In genomic region chr4:144967161-144967560, GRCh38 we compare ENCODE assay signal across 15 cellular contexts.
DNase-seq lines count a peak whose midpoint lies in the region; ATAC-seq and TF ChIP-seq lines count a peak whose summit lies in the region.
"Had no signal": no experiment of that assay in that cellular context is flagged by ENCODE, and none has a peak within 500 bp of the region (broad histone marks: within the 10 kb centered on the region; RNA-seq: fewer than 3 reads in every experiment).

No MANE protein-coding gene starts in this region.

- BruUV-seq in A673 (replicated peaks; lab: Mats Ljungman, UMichigan), result no TSS peak

- ATAC-seq in GM18858 (IDR thresholded peaks at IDR 0.05; ENCODE audit: unreplicated experiment), result peak; percentile 70
- peak; percentile 75 for ATAC-seq in GM21447 (IDR thresholded peaks at IDR 0.05; ENCODE audit: unreplicated experiment)
- ATAC-seq in HG03025 (IDR thresholded peaks at IDR 0.05; ENCODE audit: low FRiP score, unreplicated experiment), result peak; percentile 70
- ATAC-seq: SK-N-SH treated with all-trans-retinoic acid at 6 μM for 48 hours; stimulated activated naive CD8-positive, alpha-beta T cell treated with anti-CD3 and anti-CD28 coated beads, Interleukin-15, Interleukin-2, amounts not matched to agents 100 U/mL and 50 U/mL, for 24 hours had no signal

- peak; percentile 91 for DNase-seq in MM.1S
- no peak for DNase-seq in stimulated activated CD4-positive, alpha-beta T cell treated with anti-CD3 and anti-CD28 coated beads, Interleukin-12 subunit alpha, Interleukin-12 subunit beta, amount 100 ng/mL, for 4 hours
- no peak for DNase-seq in A673 (ENCODE audit: low spot score)
- DNase-seq in SHP77 treated with DMSO at 0.1 percent for 48 hours (lab: John Stamatoyannopoulos, UW), result no peak
- no peak for DNase-seq in T-helper 9 cell
- DNase-seq: activated CD4-positive, alpha-beta T cell treated with anti-CD3 and anti-CD28 coated beads, Interleukin-2, amount 10 ng/mL, durations not matched to agents 24 days and 14 days; activated naive CD4-positive, alpha-beta T cell treated with anti-CD3 and anti-CD28 coated beads for 36 hours; AML-193; NCI-H748 treated with DMSO at 0.1 percent for 48 hours; stimulated activated naive CD8-positive, alpha-beta T cell treated with anti-CD3 and anti-CD28 coated beads, Interleukin-15, Interleukin-2, amounts not matched to agents 100 U/mL and 50 U/mL, for 24 hours had no signal

- no peaks in the 10 kb centered on the region for H3K9me3 ChIP-seq in MM.1S (replicated peaks; ENCODE audit: insufficient read depth, low read length)
- no peaks in the 10 kb centered on the region for H3K9me3 ChIP-seq in A673 (ENCODE audit: low read depth, low read length, poor library complexity, severe bottlenecking)
- H3K9me3 ChIP-seq: neutrophil had no signal

- H3F3A ChIP-seq in MM.1S (ENCODE audit: insufficient read depth, low read length), result peaks cover 8% of the 10 kb centered on the region

- H3K9me2 ChIP-seq in MM.1S (replicated peaks; ENCODE audit: insufficient read depth, low read length), result no peaks in the 10 kb centered on the region

- H3K9ac ChIP-seq in MM.1S (ENCODE audit: low read length), result peak overlapping the region; percentile 19; the same call in 1 of the 2 replicates

- POLR2A ChIA-PET in A673 (lab: Charles Lee; ENCODE audit: low non-redundant PET), result no interaction called here

- H3K27ac ChIP-seq in MM.1S (ENCODE audit: low read length), result peak overlapping the region; percentile 84
- no peak overlapping the region for H3K27ac ChIP-seq in A673 (ENCODE audit: low read depth, low read length, poor library complexity, severe bottlenecking)
- H3K27ac ChIP-seq: neutrophil had no signal

- no peaks in the 10 kb centered on the region for H3K36me3 ChIP-seq in MM.1S (replicated peaks; ENCODE audit: insufficient read depth, low read length)
- no peaks in the 10 kb centered on the region for H3K36me3 ChIP-seq in A673 (ENCODE audit: insufficient read depth, low read length, poor library complexity, severe bottlenecking)
- H3K36me3 ChIP-seq: neutrophil had no signal

- no peak for TF ChIP-seq CTCF in MM.1S (IDR thresholded peaks at IDR 0.05; ENCODE audit: low read length)
- no peak for TF ChIP-seq CTCF in A673 (conservative IDR thresholded peaks at IDR 0.05; ENCODE audit: low read depth, low read length)

- H3K79me2 ChIP-seq in MM.1S (ENCODE audit: low read length), result no peaks in the 10 kb centered on the region

- intact Hi-C loops in A673 (cut with micrococcal nuclease; ENCODE audit: unreplicated experiment), result no loop called here

- no peaks in the 10 kb centered on the region for H4K20me1 ChIP-seq in MM.1S (ENCODE audit: insufficient read depth, low read length)

- H3K4me1 ChIP-seq in MM.1S (ENCODE audit: low read length), result peaks cover 33% of the 10 kb centered on the region
- no peaks in the 10 kb centered on the region for H3K4me1 ChIP-seq in A673 (ENCODE audit: insufficient read depth, low read length, poor library complexity, severe bottlenecking)

- peak overlapping the region; percentile 49 for H2AFZ ChIP-seq in MM.1S (ENCODE audit: low read length)

- H3K4me2 ChIP-seq in MM.1S (ENCODE audit: low read depth, low read length), result peak overlapping the region; percentile 63

- CTCF ChIA-PET in A673 (lab: Charles Lee), result no interaction called here

- H3K27me3 ChIP-seq in MM.1S (replicated peaks; ENCODE audit: insufficient read depth, low read length) (no peaks in the 10 kb centered on the region), A673 (replicated peaks; ENCODE audit: insufficient read depth, low read depth, low read length, poor library complexity) (no peaks in the 10 kb centered on the region)
- H3K27me3 ChIP-seq: neutrophil had no signal

- H3K4me3 ChIP-seq in MM.1S (ENCODE audit: low read length) (0 out of 2 replicates have a peak overlapping the region, but pooled peaks have one; percentile 1), A673 (ENCODE audit: low read depth, low read length, poor library complexity, severe bottlenecking) (no peak overlapping the region)
